ENCODE assay signal across 1 cellular context in genomic region chr17:72661945-72662826, GRCh38.
TF ChIP-seq lines count a peak whose summit lies in the region.

No MANE protein-coding gene starts in this region.

TF ChIP-seq in H1, 55 proteins besides CTCF, POLR2A, EP300 and RAD21:
- TF ChIP-seq POLR2AphosphoS5 (IDR thresholded peaks at IDR 0.05; ENCODE audit: low read depth, low read length), result no peak
- no peak for TF ChIP-seq CEBPB (IDR thresholded peaks at IDR 0.05; ENCODE audit: low read depth, low read length)
- TF ChIP-seq CHD2 (IDR thresholded peaks at IDR 0.05; ENCODE audit: low read length), result no peak
- TF ChIP-seq NRF1 (IDR thresholded peaks at IDR 0.05; ENCODE audit: low read depth, low read length), result no peak
- TF ChIP-seq, protein P1, sequence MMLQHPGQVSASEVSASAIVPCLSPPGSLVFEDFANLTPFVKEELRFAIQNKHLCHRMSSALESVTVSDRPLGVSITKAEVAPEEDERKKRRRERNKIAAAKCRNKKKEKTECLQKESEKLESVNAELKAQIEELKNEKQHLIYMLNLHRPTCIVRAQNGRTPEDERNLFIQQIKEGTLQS (IDR thresholded peaks at IDR 0.05; ENCODE audit: insufficient read depth, low read depth, low read length), result no peak
- TF ChIP-seq CBX8 (IDR thresholded peaks at IDR 0.05; ENCODE audit: borderline replicate concordance, low read depth, low read length), result no peak
- TF ChIP-seq E2F6 (IDR thresholded peaks at IDR 0.05), result no peak
- TF ChIP-seq RXRA (IDR thresholded peaks at IDR 0.05; ENCODE audit: insufficient read depth, low read depth, low read length), result no peak
- no peak for TF ChIP-seq EGR1 (IDR thresholded peaks at IDR 0.05; ENCODE audit: borderline replicate concordance, low read depth, low read length)
- no peak for TF ChIP-seq SUZ12 (IDR thresholded peaks at IDR 0.05; ENCODE audit: low read length)
- TF ChIP-seq TAF1 (IDR thresholded peaks at IDR 0.05; ENCODE audit: low read depth, low read length), result no peak
- TF ChIP-seq SP4 (IDR thresholded peaks at IDR 0.05; ENCODE audit: low read length), result no peak
- TF ChIP-seq, protein P2, sequence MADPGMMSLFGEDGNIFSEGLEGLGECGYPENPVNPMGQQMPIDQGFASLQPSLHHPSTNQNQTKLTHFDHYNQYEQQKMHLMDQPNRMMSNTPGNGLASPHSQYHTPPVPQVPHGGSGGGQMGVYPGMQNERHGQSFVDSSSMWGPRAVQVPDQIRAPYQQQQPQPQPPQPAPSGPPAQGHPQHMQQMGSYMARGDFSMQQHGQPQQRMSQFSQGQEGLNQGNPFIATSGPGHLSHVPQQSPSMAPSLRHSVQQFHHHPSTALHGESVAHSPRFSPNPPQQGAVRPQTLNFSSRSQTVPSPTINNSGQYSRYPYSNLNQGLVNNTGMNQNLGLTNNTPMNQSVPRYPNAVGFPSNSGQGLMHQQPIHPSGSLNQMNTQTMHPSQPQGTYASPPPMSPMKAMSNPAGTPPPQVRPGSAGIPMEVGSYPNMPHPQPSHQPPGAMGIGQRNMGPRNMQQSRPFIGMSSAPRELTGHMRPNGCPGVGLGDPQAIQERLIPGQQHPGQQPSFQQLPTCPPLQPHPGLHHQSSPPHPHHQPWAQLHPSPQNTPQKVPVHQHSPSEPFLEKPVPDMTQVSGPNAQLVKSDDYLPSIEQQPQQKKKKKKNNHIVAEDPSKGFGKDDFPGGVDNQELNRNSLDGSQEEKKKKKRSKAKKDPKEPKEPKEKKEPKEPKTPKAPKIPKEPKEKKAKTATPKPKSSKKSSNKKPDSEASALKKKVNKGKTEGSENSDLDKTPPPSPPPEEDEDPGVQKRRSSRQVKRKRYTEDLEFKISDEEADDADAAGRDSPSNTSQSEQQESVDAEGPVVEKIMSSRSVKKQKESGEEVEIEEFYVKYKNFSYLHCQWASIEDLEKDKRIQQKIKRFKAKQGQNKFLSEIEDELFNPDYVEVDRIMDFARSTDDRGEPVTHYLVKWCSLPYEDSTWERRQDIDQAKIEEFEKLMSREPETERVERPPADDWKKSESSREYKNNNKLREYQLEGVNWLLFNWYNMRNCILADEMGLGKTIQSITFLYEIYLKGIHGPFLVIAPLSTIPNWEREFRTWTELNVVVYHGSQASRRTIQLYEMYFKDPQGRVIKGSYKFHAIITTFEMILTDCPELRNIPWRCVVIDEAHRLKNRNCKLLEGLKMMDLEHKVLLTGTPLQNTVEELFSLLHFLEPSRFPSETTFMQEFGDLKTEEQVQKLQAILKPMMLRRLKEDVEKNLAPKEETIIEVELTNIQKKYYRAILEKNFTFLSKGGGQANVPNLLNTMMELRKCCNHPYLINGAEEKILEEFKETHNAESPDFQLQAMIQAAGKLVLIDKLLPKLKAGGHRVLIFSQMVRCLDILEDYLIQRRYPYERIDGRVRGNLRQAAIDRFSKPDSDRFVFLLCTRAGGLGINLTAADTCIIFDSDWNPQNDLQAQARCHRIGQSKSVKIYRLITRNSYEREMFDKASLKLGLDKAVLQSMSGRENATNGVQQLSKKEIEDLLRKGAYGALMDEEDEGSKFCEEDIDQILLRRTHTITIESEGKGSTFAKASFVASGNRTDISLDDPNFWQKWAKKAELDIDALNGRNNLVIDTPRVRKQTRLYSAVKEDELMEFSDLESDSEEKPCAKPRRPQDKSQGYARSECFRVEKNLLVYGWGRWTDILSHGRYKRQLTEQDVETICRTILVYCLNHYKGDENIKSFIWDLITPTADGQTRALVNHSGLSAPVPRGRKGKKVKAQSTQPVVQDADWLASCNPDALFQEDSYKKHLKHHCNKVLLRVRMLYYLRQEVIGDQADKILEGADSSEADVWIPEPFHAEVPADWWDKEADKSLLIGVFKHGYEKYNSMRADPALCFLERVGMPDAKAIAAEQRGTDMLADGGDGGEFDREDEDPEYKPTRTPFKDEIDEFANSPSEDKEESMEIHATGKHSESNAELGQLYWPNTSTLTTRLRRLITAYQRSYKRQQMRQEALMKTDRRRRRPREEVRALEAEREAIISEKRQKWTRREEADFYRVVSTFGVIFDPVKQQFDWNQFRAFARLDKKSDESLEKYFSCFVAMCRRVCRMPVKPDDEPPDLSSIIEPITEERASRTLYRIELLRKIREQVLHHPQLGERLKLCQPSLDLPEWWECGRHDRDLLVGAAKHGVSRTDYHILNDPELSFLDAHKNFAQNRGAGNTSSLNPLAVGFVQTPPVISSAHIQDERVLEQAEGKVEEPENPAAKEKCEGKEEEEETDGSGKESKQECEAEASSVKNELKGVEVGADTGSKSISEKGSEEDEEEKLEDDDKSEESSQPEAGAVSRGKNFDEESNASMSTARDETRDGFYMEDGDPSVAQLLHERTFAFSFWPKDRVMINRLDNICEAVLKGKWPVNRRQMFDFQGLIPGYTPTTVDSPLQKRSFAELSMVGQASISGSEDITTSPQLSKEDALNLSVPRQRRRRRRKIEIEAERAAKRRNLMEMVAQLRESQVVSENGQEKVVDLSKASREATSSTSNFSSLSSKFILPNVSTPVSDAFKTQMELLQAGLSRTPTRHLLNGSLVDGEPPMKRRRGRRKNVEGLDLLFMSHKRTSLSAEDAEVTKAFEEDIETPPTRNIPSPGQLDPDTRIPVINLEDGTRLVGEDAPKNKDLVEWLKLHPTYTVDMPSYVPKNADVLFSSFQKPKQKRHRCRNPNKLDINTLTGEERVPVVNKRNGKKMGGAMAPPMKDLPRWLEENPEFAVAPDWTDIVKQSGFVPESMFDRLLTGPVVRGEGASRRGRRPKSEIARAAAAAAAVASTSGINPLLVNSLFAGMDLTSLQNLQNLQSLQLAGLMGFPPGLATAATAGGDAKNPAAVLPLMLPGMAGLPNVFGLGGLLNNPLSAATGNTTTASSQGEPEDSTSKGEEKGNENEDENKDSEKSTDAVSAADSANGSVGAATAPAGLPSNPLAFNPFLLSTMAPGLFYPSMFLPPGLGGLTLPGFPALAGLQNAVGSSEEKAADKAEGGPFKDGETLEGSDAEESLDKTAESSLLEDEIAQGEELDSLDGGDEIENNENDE (IDR thresholded peaks at IDR 0.05; ENCODE audit: insufficient replicate concordance, low read length), result no peak
- TF ChIP-seq TEAD4 (IDR thresholded peaks at IDR 0.05; ENCODE audit: low read depth, low read length), result no peak
- TF ChIP-seq CBX5 (IDR thresholded peaks at IDR 0.05; ENCODE audit: low read depth, low read length), result no peak
- TF ChIP-seq MAFK (IDR thresholded peaks at IDR 0.05; ENCODE audit: low read depth, low read length), result no peak
- no peak for TF ChIP-seq ASH2L (IDR thresholded peaks at IDR 0.05; ENCODE audit: low read length)
- TF ChIP-seq BACH1 (IDR thresholded peaks at IDR 0.05; ENCODE audit: low read length), result no peak
- no peak for TF ChIP-seq SRF (IDR thresholded peaks at IDR 0.05; ENCODE audit: low read depth, low read length)
- no peak for TF ChIP-seq ZNF274 (IDR thresholded peaks at IDR 0.05; ENCODE audit: borderline replicate concordance, extremely low read depth, low read length)
